In the genomic region with DNA sequence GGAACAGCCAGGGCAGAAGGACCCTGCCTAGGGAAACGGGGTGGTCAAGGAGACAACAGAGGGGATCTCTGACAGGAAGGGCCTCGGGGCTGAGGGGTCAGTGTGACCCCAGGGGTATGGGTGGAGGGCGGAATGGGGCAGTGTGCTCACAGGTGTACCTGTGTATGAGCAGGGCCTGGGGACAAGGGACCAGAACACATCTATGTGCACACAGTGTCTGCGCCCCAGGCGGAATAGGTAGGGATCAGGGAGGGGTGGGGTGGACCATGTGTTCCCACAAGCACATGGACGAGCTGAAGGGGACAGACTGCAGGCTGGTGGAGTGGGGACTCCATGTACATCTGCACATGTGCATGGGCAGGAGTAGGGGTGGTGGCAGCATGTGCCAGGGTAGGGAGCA, we compare ENCODE assay signal across 1 cellular context.
TF ChIP-seq lines count a peak whose summit lies in the region.

No MANE protein-coding gene starts in this region.

TF ChIP-seq in HepG2, 621 proteins besides CTCF, POLR2A, EP300 and RAD21:
- no peak for TF ChIP-seq TOE1 (CRISPR knock-in tag; IDR thresholded peaks at IDR 0.05)
- TF ChIP-seq AGO2 (optimal IDR thresholded peaks at IDR 0.05; ENCODE audit: low read depth, low read length), result no peak
- TF ChIP-seq ZNF484 (CRISPR knock-in tag; IDR thresholded peaks at IDR 0.05; ENCODE audit: borderline replicate concordance, low read depth), result no peak
- TF ChIP-seq, protein P1, sequence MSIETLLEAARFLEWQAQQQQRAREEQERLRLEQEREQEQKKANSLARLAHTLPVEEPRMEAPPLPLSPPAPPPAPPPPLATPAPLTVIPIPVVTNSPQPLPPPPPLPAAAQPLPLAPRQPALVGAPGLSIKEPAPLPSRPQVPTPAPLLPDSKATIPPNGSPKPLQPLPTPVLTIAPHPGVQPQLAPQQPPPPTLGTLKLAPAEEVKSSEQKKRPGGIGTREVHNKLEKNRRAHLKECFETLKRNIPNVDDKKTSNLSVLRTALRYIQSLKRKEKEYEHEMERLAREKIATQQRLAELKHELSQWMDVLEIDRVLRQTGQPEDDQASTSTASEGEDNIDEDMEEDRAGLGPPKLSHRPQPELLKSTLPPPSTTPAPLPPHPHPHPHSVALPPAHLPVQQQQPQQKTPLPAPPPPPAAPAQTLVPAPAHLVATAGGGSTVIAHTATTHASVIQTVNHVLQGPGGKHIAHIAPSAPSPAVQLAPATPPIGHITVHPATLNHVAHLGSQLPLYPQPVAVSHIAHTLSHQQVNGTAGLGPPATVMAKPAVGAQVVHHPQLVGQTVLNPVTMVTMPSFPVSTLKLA (IDR thresholded peaks at IDR 0.05), result peak; percentile 53
